ENCODE assay signal across 9 cellular contexts in the genomic region with DNA sequence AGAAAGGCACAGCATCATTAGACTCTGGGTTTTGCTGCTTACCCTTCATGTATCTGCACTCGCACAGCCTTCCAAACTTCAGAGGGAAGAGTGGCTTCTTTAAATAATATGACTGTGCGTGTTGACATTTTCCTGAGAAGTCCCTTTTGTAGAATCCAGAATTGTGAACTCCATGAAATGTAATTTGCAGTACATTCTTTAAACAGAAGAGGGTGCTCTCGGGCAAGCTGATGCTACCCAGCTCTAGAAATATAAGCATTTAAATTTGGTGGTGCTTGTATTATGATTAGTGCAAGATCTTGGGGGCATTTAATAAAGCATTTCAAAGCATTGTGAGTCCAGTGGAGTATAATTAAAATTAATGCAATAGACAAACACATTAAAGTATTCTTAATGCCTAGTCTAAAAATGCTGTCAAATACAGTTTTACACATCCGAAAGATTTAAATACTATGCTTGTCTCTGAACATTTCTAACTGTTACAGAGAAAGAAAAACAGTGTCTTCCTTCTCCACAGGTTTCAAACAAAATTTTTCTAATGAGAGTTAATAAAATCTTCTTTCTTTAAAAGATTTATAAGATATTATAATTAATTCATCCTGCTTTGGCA. TPM values are rescaled to one million over a fixed set of nuclear protein-coding genes. Genes with fewer than 3 reads are reported as not detected.
DNase-seq lines count a peak whose midpoint lies in the region; ATAC-seq, FAIRE-seq and TF ChIP-seq lines count a peak whose summit lies in the region.
"Had no signal": no experiment of that assay in that cellular context is flagged by ENCODE, and none has a peak within 500 bp of the region (broad histone marks: within the 10 kb centered on the region; RNA-seq: fewer than 3 reads in every experiment).

No MANE protein-coding gene starts in this region.

- no peaks in the 10 kb centered on the region for H3K4me1 Mint-ChIP-seq in activated naive CD8-positive, alpha-beta T cell treated with anti-CD3 and anti-CD28 coated beads, Interleukin-2, amount 50 U/mL, for 24 hours

- WGBS in pancreas, 2 donors: 27 to 28% methylated on average over 4 of the region's 4 CpGs

- H3K27me3 ChIP-seq in Panc1 (ENCODE audit: control insufficient read depth, insufficient read depth, low read length) (peaks cover 17% of the 10 kb centered on the region), pancreas (no peaks in the 10 kb centered on the region)
- H3K27me3 ChIP-seq: BLaER1 had no signal

- in situ Hi-C loops in Panc1 (cut with HindIII; ENCODE audit: low pct_unique_long_range_greater_than_20kb, low sequenced_read_pairs): no loop called here

- CTCF ChIA-PET in Panc1 (lab: Charles Lee): interaction anchor here (0.6 to 0.7 kb wide), 2 partner anchors 11 to 336 kb away, joined by 3 read pairs; no protein-coding TSS in a partner anchor

- no peak overlapping the region for H3K4me3 Mint-ChIP-seq in activated naive CD8-positive, alpha-beta T cell treated with anti-CD3 and anti-CD28 coated beads, Interleukin-2, amount 50 U/mL, for 24 hours

- H3K9me3 ChIP-seq in Panc1 (ENCODE audit: control insufficient read depth, insufficient read depth, low read depth, low read length) (no peaks in the 10 kb centered on the region), pancreas (no peaks in the 10 kb centered on the region)
- H3K9me3 ChIP-seq: BLaER1 had no signal

- TF ChIP-seq CTCF in Panc1 (IDR thresholded peaks at IDR 0.05): peak; percentile 82
- TF ChIP-seq CTCF in epithelial cell of proximal tubule (conservative IDR thresholded peaks at IDR 0.05; ENCODE audit: low read depth, low read length): peak; percentile 81
- peak in 3 of 4 donors; percentile 43 to 56 (median 53) for TF ChIP-seq CTCF in pancreas (IDR thresholded peaks at IDR 0.05)

- no peak overlapping the region for H3K27ac Mint-ChIP-seq in activated naive CD8-positive, alpha-beta T cell treated with anti-CD3 and anti-CD28 coated beads, Interleukin-2, amount 50 U/mL, for 24 hours

- no TSS peak for BruUV-seq in Panc1 (replicated peaks; lab: Mats Ljungman, UMichigan)

- H3K36me3 Mint-ChIP-seq in activated naive CD8-positive, alpha-beta T cell treated with anti-CD3 and anti-CD28 coated beads, Interleukin-2, amount 50 U/mL, for 24 hours (ENCODE audit: low read depth): no peaks in the 10 kb centered on the region

- H3K36me3 ChIP-seq in Panc1 (ENCODE audit: control insufficient read depth, insufficient read depth, low read length) (no peaks in the 10 kb centered on the region), pancreas (no peaks in the 10 kb centered on the region)
- H3K36me3 ChIP-seq: BLaER1 had no signal

- H3K4me3 ChIP-seq in Panc1 (ENCODE audit: low read depth in 2 of 2, low read length in 2 of 2) (no peak overlapping the region), epithelial cell of proximal tubule (ENCODE audit: low read depth, low read length) (no peak overlapping the region), pancreas (no peak overlapping the region)
- H3K4me3 ChIP-seq: BLaER1 had no signal

- POLR2A ChIA-PET in Panc1 (lab: Charles Lee): no interaction called here

- intact Hi-C loops in Panc1 (cut with micrococcal nuclease; ENCODE audit: unreplicated experiment) (loop anchor here (10.0 kb wide), 2 partner anchors 124 to 1544 kb away; no protein-coding TSS in a partner anchor), pancreas (cut with DNase I) (loop anchor here in 1 of 3 donors (10.0 kb wide), 1 partner anchor 1804 kb away; no protein-coding TSS in a partner anchor)

- peaks cover 2% of the 10 kb centered on the region for H3K27me3 Mint-ChIP-seq in activated naive CD8-positive, alpha-beta T cell treated with anti-CD3 and anti-CD28 coated beads, Interleukin-2, amount 50 U/mL, for 24 hours

- ATAC-seq in Panc1: no peak
- peak in 3 of 4 donors; percentile 67 to 84 (median 79) for ATAC-seq in pancreas
- ATAC-seq in activated naive CD8-positive, alpha-beta T cell treated with anti-CD3 and anti-CD28 coated beads, Interleukin-2, amount 50 U/mL, for 24 hours: no peak

- no peaks in the 10 kb centered on the region for H3K9me3 Mint-ChIP-seq in activated naive CD8-positive, alpha-beta T cell treated with anti-CD3 and anti-CD28 coated beads, Interleukin-2, amount 50 U/mL, for 24 hours

- peak; percentile 32 for FAIRE-seq in pancreas (lab: Jason Lieb, UNC)

- H3K27ac ChIP-seq in Panc1 (ENCODE audit: low read length): no peak overlapping the region
- no peak overlapping the region for H3K27ac ChIP-seq in pancreas
- H3K27ac ChIP-seq: BLaER1 had no signal

- DNase-seq in DMS 273 (lab: John Stamatoyannopoulos, UW; ENCODE audit: unreplicated experiment) (peak; percentile 73), DMS 273 treated with DMSO at 0.1 percent for 48 hours (lab: John Stamatoyannopoulos, UW) (no peak), HT1080 (ENCODE audit: low read depth) (peak; percentile 44), Panc1 (ENCODE audit: low read depth, low spot score) (peak; percentile 53), epithelial cell of proximal tubule (ENCODE audit: low read depth) (no peak), pancreas (no peak), ecto neural progenitor cell (ENCODE audit: low spot score) (no peak)
- DNase-seq in activated naive CD8-positive, alpha-beta T cell treated with anti-CD3 and anti-CD28 coated beads, Interleukin-2, amount 50 U/mL, for 24 hours: no peak

- no peaks in the 10 kb centered on the region for H3K4me1 ChIP-seq in Panc1 (ENCODE audit: control insufficient read depth, insufficient read depth, low read length)
- H3K4me1 ChIP-seq in pancreas: no peaks in the 10 kb centered on the region
- H3K4me1 ChIP-seq: BLaER1 had no signal

RNA-seq across cellular contexts. Expression of a gene that starts 17.3 kb away (rescaled TPM):
- total RNA-seq in HT1080 (2014; rRNA removed; shearing (Covaris generic)): not detected in 2 replicates
- polyA plus RNA-seq in HT1080 (2015; cell fraction: cytosol; rRNA removed): 0.10 TPM in 1 of 2 replicates, not detected in the other
- polyA plus RNA-seq in HT1080 (2015; cell fraction: nucleus; rRNA removed): not detected in 2 replicates
- not detected for total RNA-seq in Panc1 (2021; ENCODE audit: unreplicated experiment)
- polyA plus RNA-seq in Panc1 (2012; ENCODE audit: insufficient read length): not detected
- 0.14 TPM in 1 of 2 replicates, not detected in the other for total RNA-seq in epithelial cell of proximal tubule
- total RNA-seq in pancreas: under 1 TPM in 1 of 6 donors, not detected in 5; 0.17 TPM
- under 1 TPM in 1 of 2 donors, not detected in 1; 0.42 TPM for polyA plus RNA-seq in pancreas

Comparison
In these comparisons a context has a peak if more than half of its experiments do, and no peak if none do; other contexts are left out.
1. DNase-seq: peak in DMS 273 (single experiment), HT1080 (single experiment) and Panc1 (single experiment); none in DMS 273 treated with DMSO at 0.1 percent for 48 hours (single experiment), epithelial cell of proximal tubule (single experiment), pancreas (0 of 6), activated naive CD8-positive, alpha-beta T cell treated with anti-CD3 and anti-CD28 coated beads, Interleukin-2, amount 50 U/mL, for 24 hours (single experiment) and ecto neural progenitor cell (single experiment).
2. ATAC-seq: peak in pancreas (3 of 4); none in Panc1 (single experiment) and activated naive CD8-positive, alpha-beta T cell treated with anti-CD3 and anti-CD28 coated beads, Interleukin-2, amount 50 U/mL, for 24 hours (single experiment).
3. Peak in every context shown above with its lines, with median percentiles within 50 percentile points of each other: CTCF ChIP-seq.